In genomic region chr10:121797490-121797889, GRCh38 we compare ENCODE assay signal across 13 cellular contexts.
A peak's percentile ranks its signal among the peaks of the same experiment; 100 is the strongest.
DNase-seq lines count a peak whose midpoint lies in the region; TF ChIP-seq lines count a peak whose summit lies in the region.
"Had no signal": no experiment of that assay in that cellular context is flagged by ENCODE, and none has a peak within 500 bp of the region (broad histone marks: within the 10 kb centered on the region; RNA-seq: fewer than 3 reads in every experiment).

No MANE protein-coding gene starts in this region.

- BruUV-seq in Caco-2 (replicated peaks; lab: Mats Ljungman, UMichigan), result no TSS peak

- intact Hi-C loops in activated CD4-positive, alpha-beta T cell treated with anti-CD3 and anti-CD28 coated beads, Interleukin-2, amount 10 ng/mL, durations not matched to agents 24 days and 14 days (cut with micrococcal nuclease), result no loop called here
- intact Hi-C loops in Caco-2 (cut with micrococcal nuclease; ENCODE audit: unreplicated experiment), result no loop called here

- H3K9me3 Mint-ChIP-seq in activated CD4-positive, alpha-beta T cell treated with anti-CD3 and anti-CD28 coated beads, Interleukin-2, amount 10 ng/mL, durations not matched to agents 24 days and 14 days, result no peaks in the 10 kb centered on the region
- H3K9me3 Mint-ChIP-seq in chondrocyte (ENCODE audit: low read depth), result no peaks in the 10 kb centered on the region
- no peaks in the 10 kb centered on the region for H3K9me3 Mint-ChIP-seq in type B pancreatic cell
- H3K9me3 Mint-ChIP-seq in Caco-2 (ENCODE audit: unreplicated experiment), result no peaks in the 10 kb centered on the region
- H3K9me3 Mint-ChIP-seq: H9, HFFc6 had no signal

- TF ChIP-seq POLR2A in NB4 (IDR thresholded peaks at IDR 0.05; ENCODE audit: extremely low read depth, insufficient read length), result no peak

- H3K36me3 Mint-ChIP-seq in activated CD4-positive, alpha-beta T cell treated with anti-CD3 and anti-CD28 coated beads, Interleukin-2, amount 10 ng/mL, durations not matched to agents 24 days and 14 days (ENCODE audit: low read depth), result peaks cover under 1% of the 10 kb centered on the region
- peaks cover under 1% of the 10 kb centered on the region for H3K36me3 Mint-ChIP-seq in chondrocyte (ENCODE audit: low read depth)
- peaks cover 21% of the 10 kb centered on the region for H3K36me3 Mint-ChIP-seq in type B pancreatic cell
- peaks cover 11% of the 10 kb centered on the region for H3K36me3 Mint-ChIP-seq in Caco-2 (ENCODE audit: insufficient read depth, unreplicated experiment)

- no peak for DNase-seq in activated CD4-positive, alpha-beta T cell treated with anti-CD3 and anti-CD28 coated beads, Interleukin-2, amount 10 ng/mL, durations not matched to agents 24 days and 14 days
- DNase-seq in activated CD4-positive, alpha-beta T cell treated with anti-CD3 and anti-CD28 coated beads, Interleukin-2, amount 50 U/mL, for 1 hour, result no peak
- peak; percentile 33 for DNase-seq in NB4 (ENCODE audit: low read depth)
- no peak for DNase-seq in chondrocyte (ENCODE audit: low spot score)
- no peak for DNase-seq in type B pancreatic cell (ENCODE audit: extremely low spot score, unreplicated experiment)
- no peak for DNase-seq in NCI-H2029 treated with DMSO at 0.1 percent for 48 hours (lab: John Stamatoyannopoulos, UW)
- DNase-seq in Caco-2, result no peak
- no peak for DNase-seq in T-helper 9 cell
- DNase-seq: Calu3, DMS 273 treated with DMSO at 0.1 percent for 48 hours, GOT3, H9, HFFc6 had no signal

- H3K27me3 ChIP-seq in Caco-2 (replicated peaks; ENCODE audit: control insufficient read depth, insufficient read depth, low read length), result no peaks in the 10 kb centered on the region

- no peaks in the 10 kb centered on the region for H3K27me3 Mint-ChIP-seq in activated CD4-positive, alpha-beta T cell treated with anti-CD3 and anti-CD28 coated beads, Interleukin-2, amount 10 ng/mL, durations not matched to agents 24 days and 14 days
- H3K27me3 Mint-ChIP-seq in chondrocyte (ENCODE audit: low read depth) (no peaks in the 10 kb centered on the region), type B pancreatic cell (no peaks in the 10 kb centered on the region), Caco-2 (ENCODE audit: insufficient read depth, unreplicated experiment) (no peaks in the 10 kb centered on the region)

- H3K4me3 Mint-ChIP-seq in activated CD4-positive, alpha-beta T cell treated with anti-CD3 and anti-CD28 coated beads, Interleukin-2, amount 10 ng/mL, durations not matched to agents 24 days and 14 days, result no peak overlapping the region
- no peak overlapping the region for H3K4me3 Mint-ChIP-seq in chondrocyte (ENCODE audit: unreplicated experiment)
- H3K4me3 Mint-ChIP-seq in type B pancreatic cell, result no peak overlapping the region
- H3K4me3 Mint-ChIP-seq in Caco-2 (ENCODE audit: unreplicated experiment), result no peak overlapping the region
- H3K4me3 Mint-ChIP-seq: H9, HFFc6 had no signal

- peak overlapping the region; percentile 30 for H3K27ac Mint-ChIP-seq in activated CD4-positive, alpha-beta T cell treated with anti-CD3 and anti-CD28 coated beads, Interleukin-2, amount 10 ng/mL, durations not matched to agents 24 days and 14 days
- H3K27ac Mint-ChIP-seq in chondrocyte (ENCODE audit: unreplicated experiment) (peak overlapping the region; percentile 89), type B pancreatic cell (peak overlapping the region; percentile 64), Caco-2 (ENCODE audit: unreplicated experiment) (no peak overlapping the region)
- H3K27ac Mint-ChIP-seq: HFFc6 had no signal

- H3K4me3 ChIP-seq in NB4 (ENCODE audit: low read depth, low read length) (no peak overlapping the region), Caco-2 (ENCODE audit: low read depth, low read length) (no peak overlapping the region)

- H3K9me3 ChIP-seq in Caco-2, result no peaks in the 10 kb centered on the region

- TF ChIP-seq CTCF in NB4 (IDR thresholded peaks at IDR 0.05; ENCODE audit: low read depth, low read length) (no peak), chondrocyte (IDR thresholded peaks at IDR 0.05) (no peak), type B pancreatic cell (conservative IDR thresholded peaks at IDR 0.05) (no peak), Caco-2 (IDR thresholded peaks at IDR 0.05; ENCODE audit: insufficient read depth in 1 of 2, low read depth in 1 of 2, low read length in 1 of 2, severe bottlenecking in 1 of 2, unreplicated experiment in 1 of 2) (no peak)

- H3K36me3 ChIP-seq in Caco-2 (ENCODE audit: control insufficient read depth, insufficient read depth, low read length), result no peaks in the 10 kb centered on the region; the same call in none of the 2 replicates

- POLR2A ChIA-PET in Caco-2 (lab: Charles Lee), result no interaction called here

- no peaks in the 10 kb centered on the region for H3K4me1 Mint-ChIP-seq in activated CD4-positive, alpha-beta T cell treated with anti-CD3 and anti-CD28 coated beads, Interleukin-2, amount 10 ng/mL, durations not matched to agents 24 days and 14 days
- H3K4me1 Mint-ChIP-seq in chondrocyte (ENCODE audit: low read depth) (peaks cover 31% of the 10 kb centered on the region), type B pancreatic cell (ENCODE audit: unreplicated experiment) (peaks cover 35% of the 10 kb centered on the region), Caco-2 (ENCODE audit: low read depth, unreplicated experiment) (no peaks in the 10 kb centered on the region)

- no peaks in the 10 kb centered on the region for H3K4me1 ChIP-seq in Caco-2

- CTCF ChIA-PET in Caco-2 (lab: Charles Lee), result no interaction called here
